Comparison of ENCODE assay signal across 11 cellular contexts in the genomic region with DNA sequence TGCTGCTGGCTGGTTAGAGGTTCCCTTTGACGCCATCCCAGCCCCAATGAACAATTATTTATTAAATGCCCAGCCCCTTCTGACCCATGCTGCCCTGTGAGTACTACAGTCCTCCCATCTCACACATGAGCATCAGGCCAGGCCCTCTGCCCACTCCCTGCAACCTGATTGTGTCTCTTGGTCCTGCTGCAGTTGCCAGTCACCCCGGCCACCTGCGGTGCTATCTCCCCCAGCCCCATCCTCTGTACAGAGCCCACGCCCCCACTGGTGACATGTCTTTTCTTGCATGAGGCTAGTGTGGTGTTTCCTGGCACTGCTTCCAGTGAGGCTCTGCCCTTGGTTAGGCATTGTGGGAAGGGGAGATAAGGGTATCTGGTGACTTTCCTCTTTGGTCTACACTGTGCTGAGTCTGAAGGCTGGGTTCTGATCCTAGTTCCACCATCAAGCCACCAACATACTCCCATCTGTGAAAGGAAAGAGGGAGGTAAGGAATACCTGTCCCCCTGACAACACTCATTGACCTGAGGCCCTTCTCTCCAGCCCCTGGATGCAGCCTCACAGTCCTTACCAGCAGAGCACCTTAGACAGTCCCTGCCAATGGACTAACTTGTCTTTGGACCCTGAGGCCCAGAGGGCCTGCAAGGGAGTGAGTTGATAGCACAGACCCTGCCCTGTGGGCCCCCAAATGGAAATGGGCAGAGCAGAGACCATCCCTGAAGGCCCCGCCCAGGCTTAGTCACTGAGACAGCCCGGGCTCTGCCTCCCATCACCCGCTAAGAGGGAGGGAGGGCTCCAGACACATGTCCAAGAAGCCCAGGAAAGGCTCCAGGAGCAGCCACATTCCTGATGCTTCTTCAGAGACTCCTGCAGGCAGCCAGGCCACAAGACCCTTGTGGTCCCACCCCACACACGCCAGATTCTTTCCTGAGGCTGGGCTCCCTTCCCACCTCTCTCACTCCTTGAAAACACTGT. TPM values are rescaled to one million over a fixed set of nuclear protein-coding genes. Genes with fewer than 3 reads are reported as not detected.
DNase-seq lines count a peak whose midpoint lies in the region; ATAC-seq and TF ChIP-seq lines count a peak whose summit lies in the region.
"Had no signal": no experiment of that assay in that cellular context is flagged by ENCODE, and none has a peak within 500 bp of the region (broad histone marks: within the 10 kb centered on the region; RNA-seq: fewer than 3 reads in every experiment).

No MANE protein-coding gene starts in this region.

- H3K36me3 Mint-ChIP-seq in activated CD8-positive, alpha-beta T cell treated with anti-CD3 and anti-CD28 coated beads, Interleukin-2, amount 10 ng/mL, durations not matched to agents 7 days and 5 days (ENCODE audit: low read depth), result no peaks in the 10 kb centered on the region
- H3K36me3 Mint-ChIP-seq in activated CD8-positive, alpha-beta T cell treated with anti-CD3 and anti-CD28 coated beads for 36 hours (ENCODE audit: low read depth), result no peaks in the 10 kb centered on the region

- H3K27ac Mint-ChIP-seq in activated CD8-positive, alpha-beta T cell treated with anti-CD3 and anti-CD28 coated beads, Interleukin-2, amount 10 ng/mL, durations not matched to agents 7 days and 5 days, result peak overlapping the region; percentile 11
- no peak overlapping the region for H3K27ac Mint-ChIP-seq in activated CD8-positive, alpha-beta T cell treated with anti-CD3 and anti-CD28 coated beads for 36 hours

- no peak overlapping the region for H3K4me3 Mint-ChIP-seq in activated CD8-positive, alpha-beta T cell treated with anti-CD3 and anti-CD28 coated beads, Interleukin-2, amount 10 ng/mL, durations not matched to agents 7 days and 5 days
- no peak overlapping the region for H3K4me3 Mint-ChIP-seq in activated CD8-positive, alpha-beta T cell treated with anti-CD3 and anti-CD28 coated beads for 36 hours
- H3K4me3 Mint-ChIP-seq: neural crest cell had no signal

- H3K4me1 ChIP-seq in thoracic aorta (ENCODE audit: control insufficient read depth in 1 of 2, low read depth in 2 of 2), result peaks cover 35 to 71% of the 10 kb centered on the region in 2 donors

- H3K4me1 Mint-ChIP-seq in activated CD8-positive, alpha-beta T cell treated with anti-CD3 and anti-CD28 coated beads, Interleukin-2, amount 10 ng/mL, durations not matched to agents 7 days and 5 days (ENCODE audit: low read depth), result peaks cover 10% of the 10 kb centered on the region
- H3K4me1 Mint-ChIP-seq in activated CD8-positive, alpha-beta T cell treated with anti-CD3 and anti-CD28 coated beads for 36 hours (ENCODE audit: low read depth), result peaks cover 18% of the 10 kb centered on the region

- no peak for DNase-seq in activated CD8-positive, alpha-beta T cell treated with anti-CD3 and anti-CD28 coated beads, Interleukin-2, amount 10 ng/mL, durations not matched to agents 7 days and 5 days
- no peak for DNase-seq in activated CD8-positive, alpha-beta T cell treated with anti-CD3 and anti-CD28 coated beads for 36 hours
- peak; percentile 39 for DNase-seq in amniotic epithelial cell (ENCODE audit: low read depth)
- DNase-seq in iris pigment epithelial cell (ENCODE audit: low read depth), result peak; percentile 8
- no peak for DNase-seq in thoracic aorta (ENCODE audit: low spot score)
- DNase-seq in AML-193 (lab: John Stamatoyannopoulos, UW), result no peak
- no peak for DNase-seq in HEK293T (ENCODE audit: extremely low spot score)
- DNase-seq: activated naive CD4-positive, alpha-beta T cell treated with Interleukin-2 at 50 U/mL for 16 hours had no signal

- no peaks in the 10 kb centered on the region for H3K27me3 ChIP-seq in thoracic aorta (replicated peaks; ENCODE audit: insufficient read depth)

- peaks cover 31% of the 10 kb centered on the region for H3K36me3 ChIP-seq in thoracic aorta

- H3K4me3 ChIP-seq in thoracic aorta, result no peak overlapping the region

- peak overlapping the region; percentile 44 to 56 for H3K27ac ChIP-seq in thoracic aorta
- H3K27ac ChIP-seq: HL-60 had no signal

- POLR2A ChIA-PET in activated CD8-positive, alpha-beta T cell treated with anti-CD3 and anti-CD28 coated beads, Interleukin-2, amount 10 ng/mL, durations not matched to agents 7 days and 5 days (lab: Charles Lee), result no interaction called here
- POLR2A ChIA-PET in activated CD8-positive, alpha-beta T cell treated with anti-CD3 and anti-CD28 coated beads for 36 hours (lab: Charles Lee), result no interaction called here
- POLR2A ChIA-PET in HEK293T (lab: Yijun Ruan, JAX), result interaction anchor here (0.8 kb wide), 1 partner anchor 10 kb away, joined by 3 read pairs; no protein-coding TSS in a partner anchor

- no peaks in the 10 kb centered on the region for H3K9me3 Mint-ChIP-seq in activated CD8-positive, alpha-beta T cell treated with anti-CD3 and anti-CD28 coated beads, Interleukin-2, amount 10 ng/mL, durations not matched to agents 7 days and 5 days (ENCODE audit: insufficient read depth)
- H3K9me3 Mint-ChIP-seq in activated CD8-positive, alpha-beta T cell treated with anti-CD3 and anti-CD28 coated beads for 36 hours, result no peaks in the 10 kb centered on the region
- H3K9me3 Mint-ChIP-seq: neural crest cell had no signal

- no peaks in the 10 kb centered on the region for H3K9me3 ChIP-seq in thoracic aorta

- CTCF ChIA-PET in activated CD8-positive, alpha-beta T cell treated with anti-CD3 and anti-CD28 coated beads, Interleukin-2, amount 10 ng/mL, durations not matched to agents 7 days and 5 days (lab: Charles Lee), result no interaction called here
- CTCF ChIA-PET in activated CD8-positive, alpha-beta T cell treated with anti-CD3 and anti-CD28 coated beads for 36 hours (lab: Charles Lee), result interaction anchor here (1.0 kb wide), 1 partner anchor 106 kb away, joined by 3 read pairs; no protein-coding TSS in a partner anchor
- CTCF ChIA-PET in HEK293T (lab: Yijun Ruan, JAX), result no interaction called here

- no peak for ATAC-seq in activated CD8-positive, alpha-beta T cell treated with anti-CD3 and anti-CD28 coated beads, Interleukin-2, amount 10 ng/mL, durations not matched to agents 7 days and 5 days
- ATAC-seq in activated CD8-positive, alpha-beta T cell treated with anti-CD3 and anti-CD28 coated beads for 36 hours, result no peak
- ATAC-seq in thoracic aorta (ENCODE audit: insufficient number of reproducible peaks, low FRiP score, low read depth) (no peak), GM18519 (IDR thresholded peaks at IDR 0.05; ENCODE audit: low FRiP score, unreplicated experiment) (no peak)

- H3K27me3 Mint-ChIP-seq in activated CD8-positive, alpha-beta T cell treated with anti-CD3 and anti-CD28 coated beads, Interleukin-2, amount 10 ng/mL, durations not matched to agents 7 days and 5 days (ENCODE audit: low read depth), result peaks cover 3% of the 10 kb centered on the region
- no peaks in the 10 kb centered on the region for H3K27me3 Mint-ChIP-seq in activated CD8-positive, alpha-beta T cell treated with anti-CD3 and anti-CD28 coated beads for 36 hours

- TF ChIP-seq CTCF in activated CD8-positive, alpha-beta T cell treated with anti-CD3 and anti-CD28 coated beads for 36 hours (IDR thresholded peaks at IDR 0.05), result no peak
- TF ChIP-seq CTCF in thoracic aorta (IDR thresholded peaks at IDR 0.05), result no peak

- intact Hi-C loops in activated CD8-positive, alpha-beta T cell treated with anti-CD3 and anti-CD28 coated beads for 36 hours (cut with micrococcal nuclease), result no loop called here

TF ChIP-seq in HEK293T, 16 proteins besides CTCF, POLR2A, EP300 and RAD21:
- TF ChIP-seq ELF4 (IDR thresholded peaks at IDR 0.05) (no peak), LEF1 (IDR thresholded peaks at IDR 0.05; ENCODE audit: borderline replicate concordance) (no peak), PKNOX1 (IDR thresholded peaks at IDR 0.05) (no peak), SUZ12 (IDR thresholded peaks at IDR 0.05) (no peak), ZNF384 (IDR thresholded peaks at IDR 0.05) (no peak), L3MBTL2 (conservative IDR thresholded peaks at IDR 0.05) (no peak), ARNT (IDR thresholded peaks at IDR 0.05) (no peak), NFRKB (IDR thresholded peaks at IDR 0.05) (no peak), CTBP1 (IDR thresholded peaks at IDR 0.05; ENCODE audit: borderline replicate concordance) (no peak), FOXM1 (IDR thresholded peaks at IDR 0.05; ENCODE audit: borderline replicate concordance) (no peak), BHLHE40 (IDR thresholded peaks at IDR 0.05; ENCODE audit: borderline replicate concordance) (no peak), FOXK2 (IDR thresholded peaks at IDR 0.05) (no peak), SP1 (IDR thresholded peaks at IDR 0.05) (no peak), TARDBP (IDR thresholded peaks at IDR 0.05) (no peak), HDGF (IDR thresholded peaks at IDR 0.05; ENCODE audit: borderline replicate concordance) (no peak), FOXA1 (IDR thresholded peaks at IDR 0.05) (no peak)

RNA-seq across cellular contexts. Expression of gene CX3CL1, which starts 11.3 kb away (rescaled TPM):
- total RNA-seq in activated CD8-positive, alpha-beta T cell treated with anti-CD3 and anti-CD28 coated beads, Interleukin-2, amount 10 ng/mL, durations not matched to agents 7 days and 5 days, result not detected
- total RNA-seq in activated CD8-positive, alpha-beta T cell treated with anti-CD3 and anti-CD28 coated beads for 36 hours, result under 1 TPM in 1 of 2 experiments, not detected in 1; 0.09 TPM
- total RNA-seq in thoracic aorta, result 100 to 1,000 TPM; 106 to 117 TPM

RNA-seq across cellular contexts. Expression of gene CCL17, which starts 21.0 kb away (rescaled TPM):
- under 1 TPM in 1 of 2 experiments, not detected in 1; 0.50 TPM for total RNA-seq in activated CD8-positive, alpha-beta T cell treated with anti-CD3 and anti-CD28 coated beads, Interleukin-2, amount 10 ng/mL, durations not matched to agents 7 days and 5 days
- 1 to 10 TPM; 2.1 to 2.9 TPM for total RNA-seq in activated CD8-positive, alpha-beta T cell treated with anti-CD3 and anti-CD28 coated beads for 36 hours
- total RNA-seq in thoracic aorta, result not detected
- total RNA-seq: neural crest cell had no signal

RNA-seq across cellular contexts. Expression of gene CCL22, which starts 25.0 kb away (rescaled TPM):
- total RNA-seq in activated CD8-positive, alpha-beta T cell treated with anti-CD3 and anti-CD28 coated beads, Interleukin-2, amount 10 ng/mL, durations not matched to agents 7 days and 5 days, result under 1 TPM; 0.97 to 0.99 TPM
- 1 to 10 TPM; 7.1 to 7.4 TPM for total RNA-seq in activated CD8-positive, alpha-beta T cell treated with anti-CD3 and anti-CD28 coated beads for 36 hours
- total RNA-seq in thoracic aorta, result not detected
- total RNA-seq: neural crest cell had no signal

Comparison
In these comparisons a context has a peak if more than half of its experiments do, and no peak if none do; other contexts are left out.
1. RNA of gene CCL22, which starts 25.0 kb away (total RNA-seq): 7.1 to 7.4 TPM in activated CD8-positive, alpha-beta T cell treated with anti-CD3 and anti-CD28 coated beads for 36 hours; 0.97 to 0.99 TPM in activated CD8-positive, alpha-beta T cell treated with anti-CD3 and anti-CD28 coated beads, Interleukin-2, amount 10 ng/mL, durations not matched to agents 7 days and 5 days and not detected in thoracic aorta; every median in the first group is over 4 times any median in the second.
2. DNase-seq: peak in amniotic epithelial cell (single experiment) and iris pigment epithelial cell (single experiment); none in activated CD8-positive, alpha-beta T cell treated with anti-CD3 and anti-CD28 coated beads, Interleukin-2, amount 10 ng/mL, durations not matched to agents 7 days and 5 days (single experiment), activated CD8-positive, alpha-beta T cell treated with anti-CD3 and anti-CD28 coated beads for 36 hours (single experiment), thoracic aorta (single experiment), AML-193 (0 of 2) and HEK293T (single experiment).
3. RNA of gene CX3CL1, which starts 11.3 kb away (total RNA-seq): 106 to 117 TPM in thoracic aorta; 0.09 TPM in activated CD8-positive, alpha-beta T cell treated with anti-CD3 and anti-CD28 coated beads for 36 hours and not detected in activated CD8-positive, alpha-beta T cell treated with anti-CD3 and anti-CD28 coated beads, Interleukin-2, amount 10 ng/mL, durations not matched to agents 7 days and 5 days; every median in the first group is over 10 times any median in the second.